In genomic region chr14:61671086-61671485, GRCh38 we compare ENCODE assay signal across 2 cellular contexts.
TF ChIP-seq lines count a peak whose summit lies in the region.

No MANE protein-coding gene starts in this region.

TF ChIP-seq in liver, 16 proteins besides CTCF, POLR2A, EP300 and RAD21 (continued from another document):
- TF ChIP-seq REST (IDR thresholded peaks at IDR 0.05) (no peak), HNF4A (conservative IDR thresholded peaks at IDR 0.05) (no peak), MAX (IDR thresholded peaks at IDR 0.05) (no peak), YY1 (IDR thresholded peaks at IDR 0.05) (no peak), FOXA1 (IDR thresholded peaks at IDR 0.05) (no peak), SP1 (IDR thresholded peaks at IDR 0.05) (no peak), ATF3 (IDR thresholded peaks at IDR 0.05) (no peak), JUND (IDR thresholded peaks at IDR 0.05) (no peak), FOXA2 (IDR thresholded peaks at IDR 0.05) (no peak), RXRA (IDR thresholded peaks at IDR 0.05) (no peak), EGR1 (IDR thresholded peaks at IDR 0.05; ENCODE audit: low read depth in 2 of 2) (no peak), ZBTB33 (IDR thresholded peaks at IDR 0.05) (no peak), NR2F2 (IDR thresholded peaks at IDR 0.05) (no peak), HNF4G (IDR thresholded peaks at IDR 0.05) (no peak)

TF ChIP-seq in HepG2, 621 proteins besides CTCF, POLR2A, EP300 and RAD21 (continued from another document):
- TF ChIP-seq DZIP1 (CRISPR knock-in tag; IDR thresholded peaks at IDR 0.05), result no peak
- no peak for TF ChIP-seq NR3C1 (CRISPR knock-in tag; IDR thresholded peaks at IDR 0.05)
- TF ChIP-seq ZNF101 (CRISPR knock-in tag; IDR thresholded peaks at IDR 0.05; ENCODE audit: borderline replicate concordance, low read depth), result no peak
- TF ChIP-seq ZBED4 (CRISPR knock-in tag; IDR thresholded peaks at IDR 0.05; ENCODE audit: borderline replicate concordance), result no peak
- no peak for TF ChIP-seq ZNF792 (CRISPR knock-in tag; IDR thresholded peaks at IDR 0.05)
- no peak for TF ChIP-seq FOXC1 (CRISPR knock-in tag; IDR thresholded peaks at IDR 0.05; ENCODE audit: borderline replicate concordance)
- TF ChIP-seq ZNF317 (CRISPR knock-in tag; IDR thresholded peaks at IDR 0.05), result no peak
- TF ChIP-seq ZBTB33 (CRISPR knock-in tag; IDR thresholded peaks at IDR 0.05), result no peak
- no peak for TF ChIP-seq MTERF4 (CRISPR knock-in tag; IDR thresholded peaks at IDR 0.05)
TF ChIP-seq in HepG2: peak in this region for 0.
